28 cellular contexts compared by ENCODE assay signal in genomic region chr6:156960525-156960924, GRCh38.
"Had no signal": no experiment of that assay in that cellular context is flagged by ENCODE, and none has a peak within 500 bp of the region (broad histone marks: within the 10 kb centered on the region; RNA-seq: fewer than 3 reads in every experiment).

No MANE protein-coding gene starts in this region.

- H3K9me3 Mint-ChIP-seq: activated CD4-positive, alpha-beta T cell treated with anti-CD3 and anti-CD28 coated beads, Interleukin-2, amount 10 ng/mL, durations not matched to agents 24 days and 14 days; activated naive CD4-positive, alpha-beta T cell treated with anti-CD3 and anti-CD28 coated beads, Interleukin-2, amount 50 U/mL, for 24 hours had no signal

- H3K9me3 ChIP-seq: adrenal gland, body of pancreas, breast epithelium, MG63 had no signal

- H3K27me3 ChIP-seq: adrenal gland, body of pancreas, breast epithelium, MG63 had no signal

- H3K27ac Mint-ChIP-seq: activated CD4-positive, alpha-beta T cell treated with anti-CD3 and anti-CD28 coated beads, Interleukin-2, amount 10 ng/mL, durations not matched to agents 24 days and 14 days; activated CD8-positive, alpha-beta T cell treated with anti-CD3 and anti-CD28 coated beads, Interleukin-2, amount 10 ng/mL, durations not matched to agents 7 days and 5 days; activated naive CD4-positive, alpha-beta T cell treated with anti-CD3 and anti-CD28 coated beads, Interleukin-2, amount 50 U/mL, for 24 hours had no signal

- ATAC-seq: activated CD8-positive, alpha-beta T cell treated with anti-CD3 and anti-CD28 coated beads, Interleukin-2, amount 10 ng/mL, durations not matched to agents 7 days and 5 days; body of pancreas had no signal

- H3K4me3 Mint-ChIP-seq: activated CD4-positive, alpha-beta T cell treated with anti-CD3 and anti-CD28 coated beads, Interleukin-2, amount 10 ng/mL, durations not matched to agents 24 days and 14 days; activated CD8-positive, alpha-beta T cell treated with anti-CD3 and anti-CD28 coated beads, Interleukin-2, amount 10 ng/mL, durations not matched to agents 7 days and 5 days; activated naive CD4-positive, alpha-beta T cell treated with anti-CD3 and anti-CD28 coated beads, Interleukin-2, amount 50 U/mL, for 24 hours had no signal

- H3K27me3 Mint-ChIP-seq: activated CD4-positive, alpha-beta T cell treated with anti-CD3 and anti-CD28 coated beads, Interleukin-2, amount 10 ng/mL, durations not matched to agents 24 days and 14 days; activated naive CD4-positive, alpha-beta T cell treated with anti-CD3 and anti-CD28 coated beads, Interleukin-2, amount 50 U/mL, for 24 hours had no signal

- H3K27ac ChIP-seq: adrenal gland, body of pancreas, breast epithelium, coronary artery, WERI-Rb-1 had no signal

- DNase-seq: activated CD4-positive, alpha-beta T cell treated with anti-CD3 and anti-CD28 coated beads for 1 hour; activated CD4-positive, alpha-beta T cell treated with anti-CD3 and anti-CD28 coated beads, Interleukin-2, amount 10 ng/mL, durations not matched to agents 24 days and 14 days; activated CD4-positive, alpha-beta T cell treated with anti-CD3 and anti-CD28 coated beads, Interleukin-2, amount 50 U/mL, for 48 hours; activated CD4-positive, CD25-positive, alpha-beta regulatory T cell; activated CD8-positive, alpha-beta T cell treated with anti-CD3 and anti-CD28 coated beads, Interleukin-2, amount 10 ng/mL, durations not matched to agents 7 days and 5 days; activated effector memory CD4-positive, alpha-beta T cell treated with anti-CD3 and anti-CD28 coated beads, Interleukin-2, amount 50 U/mL, for 16 hours; activated naive CD4-positive, alpha-beta T cell; adrenal gland; body of pancreas; Kasumi-1; KG1; MG63; NCI-H1092; NCI-H1436 treated with DMSO at 0.1 percent for 48 hours; NCI-H187; NCI-H2029 treated with DMSO at 0.1 percent for 48 hours; NCI-H2107; NCI-H2171; NCI-H510A; NCI-H526; NCI-H748 treated with DMSO at 0.1 percent for 48 hours; OCI-M1; Right ventricle myocardium superior; T1000; WERI-Rb-1 had no signal
